In the genomic region with DNA sequence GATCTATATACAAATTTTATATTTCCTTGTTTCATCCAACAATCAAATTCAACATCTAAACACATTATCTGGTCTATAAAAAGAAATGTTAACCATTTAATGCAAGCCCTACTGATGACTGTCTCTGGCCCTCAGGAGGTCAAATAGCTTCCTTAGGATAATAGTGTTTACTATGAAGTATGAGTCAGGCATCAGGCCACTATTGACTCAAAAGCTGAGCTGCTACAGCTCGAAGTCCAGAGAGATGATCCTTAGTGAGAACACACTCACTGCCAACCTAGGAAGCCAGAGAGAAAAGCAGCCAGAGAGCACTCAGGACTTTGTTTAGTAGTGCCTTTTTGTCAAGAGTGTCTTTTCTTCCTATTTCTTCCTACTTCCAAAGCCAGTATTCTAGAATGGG, we compare ENCODE assay signal across 11 cellular contexts.
DNase-seq lines count a peak whose midpoint lies in the region; ATAC-seq, FAIRE-seq and TF ChIP-seq lines count a peak whose summit lies in the region.
"Had no signal": no experiment of that assay in that cellular context is flagged by ENCODE, and none has a peak within 500 bp of the region (broad histone marks: within the 10 kb centered on the region; RNA-seq: fewer than 3 reads in every experiment).

No MANE protein-coding gene starts in this region.

- DNase-seq in DMS153 (lab: John Stamatoyannopoulos, UW) (peak; percentile 47), NCI-H2196 (lab: John Stamatoyannopoulos, UW; ENCODE audit: unreplicated experiment) (peak; percentile 49), mucosa of descending colon (peak in 1 of 3 donors; percentile 37), cerebellar cortex (ENCODE audit: low spot score) (no peak), NCI-H1436 treated with DMSO at 0.1 percent for 48 hours (lab: John Stamatoyannopoulos, UW) (no peak), KG1 (lab: John Stamatoyannopoulos, UW) (no peak)
- DNase-seq in stimulated activated CD4-positive, alpha-beta T cell treated with anti-CD3 and anti-CD28 coated beads, Interleukin-1b, Interleukin-23, amount 100 ng/mL, for 48 hours, result no peak
- DNase-seq: effector memory CD4-positive, alpha-beta T cell; GDM1; stimulated activated CD8-positive, alpha-beta memory T cell treated with anti-CD3 and anti-CD28 coated beads, Interleukin-4, amount 100 ng/mL, for 48 hours had no signal

- no peaks in the 10 kb centered on the region for H3K4me1 ChIP-seq in mucosa of descending colon (ENCODE audit: low read depth)

- no peak overlapping the region for H3K4me3 ChIP-seq in mucosa of descending colon

- H3K9me3 ChIP-seq in mucosa of descending colon, result no peaks in the 10 kb centered on the region

- TF ChIP-seq CTCF in mucosa of descending colon (IDR thresholded peaks at IDR 0.05), result no peak

- ATAC-seq in mucosa of descending colon, result peak; percentile 99

- intact Hi-C loops in mucosa of descending colon (cut with DNase I, micrococcal nuclease), result no loop called here

- FAIRE-seq in colon (lab: Jason Lieb, UNC), result peak; percentile 21

- no peaks in the 10 kb centered on the region for H3K36me3 ChIP-seq in mucosa of descending colon (ENCODE audit: low read depth)

Comparison
In these comparisons a context has a peak if more than half of its experiments do, and no peak if none do; other contexts are left out.
1. DNase-seq: peak in DMS153 (single experiment) and NCI-H2196 (single experiment); none in cerebellar cortex (single experiment), NCI-H1436 treated with DMSO at 0.1 percent for 48 hours (single experiment), KG1 (single experiment) and stimulated activated CD4-positive, alpha-beta T cell treated with anti-CD3 and anti-CD28 coated beads, Interleukin-1b, Interleukin-23, amount 100 ng/mL, for 48 hours (single experiment).